In the genomic region with DNA sequence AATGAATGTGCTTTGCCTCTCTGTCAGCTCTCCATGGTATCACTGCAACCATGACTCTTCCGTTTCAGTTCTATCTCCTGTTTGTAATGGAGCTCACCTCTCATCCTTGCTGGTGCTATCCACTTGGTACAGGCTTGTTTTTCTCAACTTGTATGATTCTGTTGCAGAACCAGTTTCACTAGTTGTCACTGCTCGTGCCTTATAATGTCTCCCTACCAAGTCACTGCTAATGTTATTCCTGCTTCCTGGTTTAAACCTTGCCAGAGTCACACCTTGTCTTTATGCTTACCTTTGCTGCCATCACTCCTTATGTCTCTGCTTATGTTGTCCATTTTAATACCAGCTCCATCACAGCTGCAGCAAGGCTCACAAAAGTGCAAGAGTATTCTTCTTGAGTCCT, we compare ENCODE assay signal across 29 cellular contexts.
"Had no signal": no experiment of that assay in that cellular context is flagged by ENCODE, and none has a peak within 500 bp of the region (broad histone marks: within the 10 kb centered on the region; RNA-seq: fewer than 3 reads in every experiment).

No MANE protein-coding gene starts in this region.

- H3K4me3 Mint-ChIP-seq: activated CD4-positive, alpha-beta T cell treated with anti-CD3 and anti-CD28 coated beads, Interleukin-2, amount 10 ng/mL, durations not matched to agents 7 days and 5 days; activated CD8-positive, alpha-beta T cell treated with anti-CD3 and anti-CD28 coated beads for 36 hours; activated naive CD8-positive, alpha-beta T cell; mesothelial cell of epicardium; naive thymus-derived CD4-positive, alpha-beta T cell; stimulated activated memory B cell treated with anti-CD40 and anti-IgM and Interleukin-4, amounts not matched to agents 10 μg/mL and 1 μg/mL and 100 μg/mL, for 72 hours; stimulated activated naive CD8-positive, alpha-beta T cell treated with anti-CD3 and anti-CD28 coated beads, Interleukin-15, amount 100 ng/mL, for 72 hours had no signal

- H3K36me3 ChIP-seq: gastrocnemius medialis, pancreas, prostate gland, upper lobe of left lung had no signal

- H3K27ac ChIP-seq: epithelial cell of prostate, gastrocnemius medialis, pancreas, prostate gland, upper lobe of left lung had no signal

- H3K4me1 ChIP-seq: gastrocnemius medialis, pancreas, prostate gland, upper lobe of left lung had no signal

- ATAC-seq: activated CD8-positive, alpha-beta T cell treated with anti-CD3 and anti-CD28 coated beads for 36 hours; gastrocnemius medialis; left cardiac atrium; naive thymus-derived CD4-positive, alpha-beta T cell; pancreas; stimulated activated memory B cell treated with anti-CD40 and anti-IgM and Interleukin-4, amounts not matched to agents 10 μg/mL and 1 μg/mL and 100 μg/mL, for 72 hours; stimulated activated naive CD8-positive, alpha-beta T cell treated with anti-CD3 and anti-CD28 coated beads, Interleukin-15, amount 100 ng/mL, for 72 hours had no signal

- DNase-seq: activated CD4-positive, alpha-beta T cell treated with anti-CD3 and anti-CD28 coated beads, Interleukin-2, amount 10 ng/mL, durations not matched to agents 7 days and 5 days; activated CD4-positive, CD25-positive, alpha-beta regulatory T cell treated with anti-CD3 and anti-CD28 coated beads, Interleukin-2, amount 50 U/mL, for 72 hours; activated CD8-positive, alpha-beta T cell treated with anti-CD3 and anti-CD28 coated beads for 36 hours; activated naive CD4-positive, alpha-beta T cell treated with Interleukin-2 at 50 U/mL for 16 hours; activated T-cell treated with anti-CD3 and anti-CD28 coated beads, Interleukin-2, amount 50 U/mL, for 48 hours; anterior cingulate cortex; dermis blood vessel endothelial cell; effector CD4-positive, alpha-beta T cell; gastrocnemius medialis; glutamatergic neuron; left cardiac atrium; naive thymus-derived CD4-positive, alpha-beta T cell; nucleus accumbens; pancreas; stimulated activated CD4-positive, alpha-beta T cell treated with anti-CD3 and anti-CD28 coated beads, Interleukin-1b, Interleukin-23, amount 100 ng/mL, for 48 hours; stimulated activated CD4-positive, alpha-beta T cell treated with anti-CD3 and anti-CD28 coated beads, Interleukin-4, amount 100 ng/mL, for 4 hours; stimulated activated CD8-positive, alpha-beta memory T cell treated with anti-CD3 and anti-CD28 coated beads, Interleukin-4, amount 100 ng/mL, for 48 hours; stimulated activated naive CD8-positive, alpha-beta T cell treated with anti-CD3 and anti-CD28 coated beads, Interleukin-15, amount 100 ng/mL, for 72 hours; substantia nigra; T-helper 2 cell; upper lobe of left lung had no signal

- FAIRE-seq: colon, keratinocyte, pancreas had no signal

- H3K4me3 ChIP-seq: gastrocnemius medialis, pancreas, prostate gland, smooth muscle cell, upper lobe of left lung had no signal

- H3K27me3 ChIP-seq: gastrocnemius medialis, pancreas, upper lobe of left lung had no signal

- H3K36me3 Mint-ChIP-seq: activated naive CD8-positive, alpha-beta T cell; mesothelial cell of epicardium; stimulated activated memory B cell treated with anti-CD40 and anti-IgM and Interleukin-4, amounts not matched to agents 10 μg/mL and 1 μg/mL and 100 μg/mL, for 72 hours had no signal

- H3K9me3 Mint-ChIP-seq: mesothelial cell of epicardium; stimulated activated memory B cell treated with anti-CD40 and anti-IgM and Interleukin-4, amounts not matched to agents 10 μg/mL and 1 μg/mL and 100 μg/mL, for 72 hours had no signal

- H3K9me3 ChIP-seq: gastrocnemius medialis, pancreas, prostate gland, upper lobe of left lung had no signal

- H3K4me1 Mint-ChIP-seq: activated CD4-positive, alpha-beta T cell treated with anti-CD3 and anti-CD28 coated beads, Interleukin-2, amount 10 ng/mL, durations not matched to agents 7 days and 5 days; naive thymus-derived CD4-positive, alpha-beta T cell; stimulated activated memory B cell treated with anti-CD40 and anti-IgM and Interleukin-4, amounts not matched to agents 10 μg/mL and 1 μg/mL and 100 μg/mL, for 72 hours; stimulated activated naive CD8-positive, alpha-beta T cell treated with anti-CD3 and anti-CD28 coated beads, Interleukin-15, amount 100 ng/mL, for 72 hours had no signal

- H3K27me3 Mint-ChIP-seq: activated CD4-positive, alpha-beta T cell treated with anti-CD3 and anti-CD28 coated beads, Interleukin-2, amount 10 ng/mL, durations not matched to agents 7 days and 5 days; activated CD8-positive, alpha-beta T cell treated with anti-CD3 and anti-CD28 coated beads for 36 hours; activated naive CD8-positive, alpha-beta T cell; naive thymus-derived CD4-positive, alpha-beta T cell; stimulated activated memory B cell treated with anti-CD40 and anti-IgM and Interleukin-4, amounts not matched to agents 10 μg/mL and 1 μg/mL and 100 μg/mL, for 72 hours; stimulated activated naive CD8-positive, alpha-beta T cell treated with anti-CD3 and anti-CD28 coated beads, Interleukin-15, amount 100 ng/mL, for 72 hours had no signal

- H3K27ac Mint-ChIP-seq: activated CD4-positive, alpha-beta T cell treated with anti-CD3 and anti-CD28 coated beads, Interleukin-2, amount 10 ng/mL, durations not matched to agents 7 days and 5 days; activated CD8-positive, alpha-beta T cell treated with anti-CD3 and anti-CD28 coated beads for 36 hours; activated naive CD8-positive, alpha-beta T cell; mesothelial cell of epicardium; naive thymus-derived CD4-positive, alpha-beta T cell; stimulated activated memory B cell treated with anti-CD40 and anti-IgM and Interleukin-4, amounts not matched to agents 10 μg/mL and 1 μg/mL and 100 μg/mL, for 72 hours; stimulated activated naive CD8-positive, alpha-beta T cell treated with anti-CD3 and anti-CD28 coated beads, Interleukin-15, amount 100 ng/mL, for 72 hours had no signal
